ENCODE assay signal across 11 cellular contexts in the genomic region with DNA sequence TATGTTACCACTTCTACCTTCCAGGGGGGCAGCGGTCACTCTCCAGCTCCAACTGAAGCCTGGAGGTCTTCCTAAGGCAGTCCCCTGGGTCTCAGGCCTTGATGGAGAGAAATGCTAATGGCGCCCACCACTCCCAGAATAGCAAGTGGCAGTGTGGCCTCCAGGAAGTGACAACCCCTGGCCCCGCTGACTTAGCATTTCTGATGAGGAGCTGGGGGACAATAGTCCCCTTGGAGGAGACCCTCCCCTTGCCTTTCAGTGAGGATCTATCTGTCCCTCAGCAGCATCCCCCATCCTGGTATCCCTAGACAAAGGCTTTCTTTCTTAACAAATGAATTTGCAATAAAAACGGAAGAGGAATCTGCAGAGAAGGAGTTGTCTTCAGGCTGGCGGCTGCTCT.
DNase-seq lines count a peak whose midpoint lies in the region; ATAC-seq, FAIRE-seq and TF ChIP-seq lines count a peak whose summit lies in the region.
"Had no signal": no experiment of that assay in that cellular context is flagged by ENCODE, and none has a peak within 500 bp of the region (broad histone marks: within the 10 kb centered on the region; RNA-seq: fewer than 3 reads in every experiment).

No MANE protein-coding gene starts in this region.

- no peak for ATAC-seq in GM23338

- H3K18ac ChIP-seq in H1 (ENCODE audit: extremely low read depth, low read length) (peak overlapping the region; percentile 15; the same call in 1 of the 2 replicates), neuronal stem cell (ENCODE audit: low read length) (no peak overlapping the region)

- H3K36me3 Mint-ChIP-seq in GM23338 (ENCODE audit: low read depth), result no peaks in the 10 kb centered on the region

- POLR2A ChIA-PET in OCI-LY7 (lab: Charles Lee), result interaction anchor here (0.6 kb wide), 1 partner anchor 12 kb away, joined by 8 read pairs; no protein-coding TSS in a partner anchor
- POLR2A ChIA-PET in H1 (lab: Charles Lee; ENCODE audit: partially characterized antibody), result interaction anchor here (1.5 to 1.8 kb wide), 2 partner anchors 8 to 15 kb away, joined by 5 to 6 read pairs; no protein-coding TSS in a partner anchor

- H2AFZ ChIP-seq in GM23338 (0 out of 2 replicates have a peak overlapping the region, but pooled peaks have one; percentile 14), OCI-LY7 (ENCODE audit: low read length) (0 out of 2 replicates have a peak overlapping the region, but pooled peaks have one; percentile 3), H1 (ENCODE audit: low read length) (no peak overlapping the region), neuronal stem cell (ENCODE audit: low read length) (peak overlapping the region; percentile 89)

- no peak overlapping the region for H2BK12ac ChIP-seq in H1 (ENCODE audit: low read depth, low read length)
- H2BK12ac ChIP-seq in neuronal stem cell (ENCODE audit: low read length), result no peak overlapping the region

- no peaks in the 10 kb centered on the region; the same call in 1 of the 2 replicates for H3K23me2 ChIP-seq in H1 (ENCODE audit: low read depth, low read length)

- CTCF ChIA-PET in OCI-LY7 (lab: Charles Lee; ENCODE audit: unreplicated experiment), result no interaction called here
- CTCF ChIA-PET in H1 (lab: Charles Lee; ENCODE audit: partially characterized antibody), result interaction anchor here (0.8 to 7.8 kb wide), 4 partner anchors 12 to 146 kb away, joined by 3 to 55 read pairs (median 4); no protein-coding TSS in a partner anchor

- TF ChIP-seq CTCF in GM23338 (conservative IDR thresholded peaks at IDR 0.05; ENCODE audit: low read depth in 2 of 2), result no peak
- TF ChIP-seq CTCF in OCI-LY7 (conservative IDR thresholded peaks at IDR 0.05; ENCODE audit: low read length), result no peak
- no peak for TF ChIP-seq CTCF in H1 (IDR thresholded peaks at IDR 0.05; ENCODE audit: control extremely low read depth in 1 of 3, insufficient read depth in 1 of 3, low read depth in 1 of 3, low read length in 3 of 3)

- no peak overlapping the region for H2BK20ac ChIP-seq in H1 (ENCODE audit: low read length)

- H3K36me3 ChIP-seq in GM23338 (ENCODE audit: insufficient read depth) (no peaks in the 10 kb centered on the region), OCI-LY7 (ENCODE audit: insufficient read depth, low read length) (no peaks in the 10 kb centered on the region), H1 (ENCODE audit: control insufficient read depth in 2 of 4, insufficient read depth in 4 of 4, low read length in 3 of 4) (no peaks in the 10 kb centered on the region), neuronal stem cell (replicated peaks in 1 of 2; ENCODE audit: control insufficient read depth in 2 of 2, insufficient read depth in 2 of 2, low read length in 2 of 2) (no peaks in the 10 kb centered on the region)

- intact Hi-C loops in OCI-LY7 (cut with micrococcal nuclease; ENCODE audit: unreplicated experiment), result no loop called here

- H3K79me2 ChIP-seq in GM23338 (replicated peaks; ENCODE audit: insufficient read depth) (no peaks in the 10 kb centered on the region), OCI-LY7 (ENCODE audit: insufficient read depth, low read depth, low read length) (no peaks in the 10 kb centered on the region), H1 (ENCODE audit: control insufficient read depth in 1 of 2, insufficient read depth in 2 of 2, low read length in 2 of 2) (no peaks in the 10 kb centered on the region)

- no peak for TF ChIP-seq EP300 in H1 (IDR thresholded peaks at IDR 0.05; ENCODE audit: borderline replicate concordance in 1 of 2, low read depth in 2 of 2, low read length in 2 of 2)

- H3K9me3 ChIP-seq in OCI-LY7 (ENCODE audit: low read length), result peaks cover 5% of the 10 kb centered on the region; the same call in 1 of the 2 replicates
- no peaks in the 10 kb centered on the region for H3K9me3 ChIP-seq in H1 (ENCODE audit: insufficient read depth in 2 of 2, low read depth in 1 of 2, low read length in 1 of 2)
- H3K9me3 ChIP-seq in neuronal stem cell (replicated peaks in 1 of 2; ENCODE audit: control insufficient read depth in 2 of 2, insufficient read depth in 1 of 2, low read depth in 1 of 2, low read length in 2 of 2), result peaks cover 0 to 17% of the 10 kb centered on the region in 2 donors

- TF ChIP-seq RAD21 in H1 (IDR thresholded peaks at IDR 0.05 in 1 of 2, conservative IDR thresholded peaks at IDR 0.05 in 1 of 2; ENCODE audit: low read depth in 2 of 2, low read length in 2 of 2), result no peak

- H3K4ac ChIP-seq in H1 (replicated peaks; ENCODE audit: insufficient read length, low read depth, low read length) (no peak overlapping the region), neuronal stem cell (ENCODE audit: low read length) (no peak overlapping the region)

- no peaks in the 10 kb centered on the region for H3K9me3 Mint-ChIP-seq in GM23338

- FAIRE-seq in H1 (lab: Jason Lieb, UNC), result no peak

- no peak overlapping the region for H2BK120ac ChIP-seq in H1 (replicated peaks; ENCODE audit: low read depth, low read length)
- H2BK120ac ChIP-seq in neuronal stem cell (ENCODE audit: low read depth, low read length), result no peak overlapping the region

- no peak overlapping the region for H3K9ac ChIP-seq in H1 (replicated peaks in 1 of 4; ENCODE audit: extremely low read depth in 1 of 4, low read depth in 3 of 4, low read length in 3 of 4)
- no peak overlapping the region for H3K9ac ChIP-seq in neuronal stem cell (ENCODE audit: low read depth, low read length, poor library complexity)

- DNase-seq in GM23338 (ENCODE audit: low spot score) (no peak), OCI-LY7 (ENCODE audit: low spot score) (no peak), H1 (ENCODE audit: low read depth in 1 of 2, low spot score in 2 of 2) (no peak), neuronal stem cell (ENCODE audit: low spot score) (no peak), erythroblast (lab: John Stamatoyannopoulos, UW) (no peak), kidney glomerular epithelial cell (lab: John Stamatoyannopoulos, UW) (no peak), cerebellar nuclear complex (lab: John Stamatoyannopoulos, UW) (no peak)
- DNase-seq: CD4-positive, CD25-positive, alpha-beta regulatory T cell; DMS53; GF-D8; H7 had no signal

- no peak overlapping the region for H3K14ac ChIP-seq in H1 (ENCODE audit: insufficient read length)
- H3K14ac ChIP-seq in neuronal stem cell (ENCODE audit: low read length), result no peak overlapping the region

- H4K20me1 ChIP-seq in GM23338 (replicated peaks; ENCODE audit: insufficient read depth) (no peaks in the 10 kb centered on the region), OCI-LY7 (ENCODE audit: insufficient read depth, low read length) (no peaks in the 10 kb centered on the region), H1 (replicated peaks in 1 of 2; ENCODE audit: control insufficient read depth in 1 of 2, insufficient read depth in 2 of 2, low read length in 2 of 2) (no peaks in the 10 kb centered on the region)

- H3F3A ChIP-seq in GM23338 (replicated peaks; ENCODE audit: low read depth), result no peaks in the 10 kb centered on the region

- H3K4me3 ChIP-seq in GM23338, result no peak overlapping the region
- no peak overlapping the region for H3K4me3 ChIP-seq in OCI-LY7 (ENCODE audit: low read depth, low read length, poor library complexity, severe bottlenecking)
- no peak overlapping the region for H3K4me3 ChIP-seq in H1 (ENCODE audit: extremely low read depth in 1 of 4, insufficient read depth in 2 of 4, low read depth in 3 of 4, low read length in 4 of 4)
- no peak overlapping the region for H3K4me3 ChIP-seq in neuronal stem cell (ENCODE audit: low read length in 2 of 2)

- H3K4me1 Mint-ChIP-seq in GM23338, result peaks cover 15% of the 10 kb centered on the region
- H3K4me1 Mint-ChIP-seq: CD4-positive, CD25-positive, alpha-beta regulatory T cell had no signal

- H3K9me2 ChIP-seq in GM23338 (ENCODE audit: insufficient read depth), result no peaks in the 10 kb centered on the region
- H3K9me2 ChIP-seq in OCI-LY7 (ENCODE audit: insufficient read depth, low read length), result no peaks in the 10 kb centered on the region

- H4K8ac ChIP-seq in H1 (ENCODE audit: extremely low read depth, insufficient read depth, low read length), result no peak overlapping the region
- no peak overlapping the region for H4K8ac ChIP-seq in neuronal stem cell (ENCODE audit: low read depth, low read length)

- peaks cover 2% of the 10 kb centered on the region; the same call in 1 of the 2 replicates for H3K4me1 ChIP-seq in GM23338 (ENCODE audit: insufficient read depth)
- H3K4me1 ChIP-seq in OCI-LY7 (ENCODE audit: insufficient read depth, low read length, poor library complexity, severe bottlenecking), result peaks cover 5% of the 10 kb centered on the region
- peaks cover 0 to 13% (median 4%) of the 10 kb centered on the region in 4 experiments; a peak in 5 of 7 replicates for H3K4me1 ChIP-seq in H1 (replicated peaks in 1 of 4; ENCODE audit: control insufficient read depth in 3 of 4, insufficient read depth in 4 of 4, low read length in 3 of 4)
- H3K4me1 ChIP-seq in neuronal stem cell (ENCODE audit: control insufficient read depth in 2 of 2, insufficient read depth in 1 of 2, low read depth in 1 of 2, low read length in 2 of 2), result peaks cover 14 to 20% of the 10 kb centered on the region in 2 donors

- no peak overlapping the region for H2AK5ac ChIP-seq in H1 (ENCODE audit: low read depth, low read length)
- no peak overlapping the region for H2AK5ac ChIP-seq in neuronal stem cell (ENCODE audit: low read depth, low read length)

- no peak overlapping the region for H3K56ac ChIP-seq in H1 (replicated peaks; ENCODE audit: insufficient read length, low read depth, low read length)

- peaks cover 7% of the 10 kb centered on the region for H3K27me3 Mint-ChIP-seq in GM23338 (ENCODE audit: insufficient read depth, low read depth, poor library complexity)
- H3K27me3 Mint-ChIP-seq: CD4-positive, CD25-positive, alpha-beta regulatory T cell had no signal

- H3K27me3 ChIP-seq in GM23338 (ENCODE audit: insufficient read depth), result no peaks in the 10 kb centered on the region
- H3K27me3 ChIP-seq in H1 (replicated peaks in 1 of 4; ENCODE audit: control insufficient read depth in 3 of 4, extremely low read depth in 1 of 4, insufficient read depth in 3 of 4, low read length in 3 of 4), result no peaks in the 10 kb centered on the region
- H3K27me3 ChIP-seq in neuronal stem cell (ENCODE audit: control insufficient read depth in 3 of 3, insufficient read depth in 3 of 3, low read depth in 1 of 3, low read length in 3 of 3), result no peaks in the 10 kb centered on the region

- H4K91ac ChIP-seq in H1 (replicated peaks; ENCODE audit: insufficient read length, low read length) (peak overlapping the region; percentile 47), neuronal stem cell (ENCODE audit: low read depth, low read length, poor library complexity) (no peak overlapping the region)

- H3K27ac ChIP-seq in GM23338 (ENCODE audit: low read depth), result no peak overlapping the region
- no peak overlapping the region for H3K27ac ChIP-seq in OCI-LY7 (ENCODE audit: low read depth, low read length, poor library complexity, severe bottlenecking)
- no peak overlapping the region for H3K27ac ChIP-seq in H1 (ENCODE audit: low read depth, low read length)
- no peak overlapping the region for H3K27ac ChIP-seq in neuronal stem cell (replicated peaks; ENCODE audit: low read length)

- no peak overlapping the region for H3K27ac Mint-ChIP-seq in GM23338
- H3K27ac Mint-ChIP-seq: CD4-positive, CD25-positive, alpha-beta regulatory T cell had no signal

- H2BK15ac ChIP-seq in H1 (ENCODE audit: low read length) (no peak overlapping the region), neuronal stem cell (ENCODE audit: low read length) (no peak overlapping the region)

- H3K23ac ChIP-seq in H1 (ENCODE audit: insufficient read length), result no peak overlapping the region
- H3K23ac ChIP-seq in neuronal stem cell (ENCODE audit: low read depth, low read length, poor library complexity), result no peak overlapping the region

- no peaks in the 10 kb centered on the region for H3K79me1 ChIP-seq in H1 (ENCODE audit: low read depth, low read length)
- no peaks in the 10 kb centered on the region for H3K79me1 ChIP-seq in neuronal stem cell (ENCODE audit: low read depth, low read length)

- H3K4me2 ChIP-seq in GM23338 (no peak overlapping the region), OCI-LY7 (ENCODE audit: low read length) (no peak overlapping the region), H1 (ENCODE audit: insufficient read depth in 1 of 2, low read depth in 2 of 2, low read length in 2 of 2) (no peak overlapping the region), neuronal stem cell (ENCODE audit: insufficient read depth, low read length, poor library complexity, severe bottlenecking) (no peak overlapping the region)

- H3K4me3 Mint-ChIP-seq in GM23338, result no peak overlapping the region
- H3K4me3 Mint-ChIP-seq: CD4-positive, CD25-positive, alpha-beta regulatory T cell had no signal

- 77% methylated on average over 5 of the region's 5 CpGs; no CpG with 5 or more reads in 1 of the 2 experiments for WGBS in H1 (ENCODE audit: extremely low coverage in 1 of 2, insufficient coverage in 1 of 2, insufficient read length in 1 of 2, insufficient replicate concordance in 2 of 2, low coverage in 1 of 2, low lambda C conversion rate in 2 of 2, missing lambda C conversion rate in 1 of 2), 2 experiments
- WGBS in neuronal stem cell (ENCODE audit: extremely low coverage in 2 of 2, insufficient read length in 2 of 2, insufficient replicate concordance in 1 of 2), 2 donors, result no CpG with 5 or more reads among the region's 5 CpGs

- no peak for TF ChIP-seq POLR2A in H1 (IDR thresholded peaks at IDR 0.05; ENCODE audit: control extremely low read depth in 1 of 2, low read depth in 2 of 2, low read length in 2 of 2)
- TF ChIP-seq POLR2A in erythroblast (IDR thresholded peaks at IDR 0.05; ENCODE audit: low read length), result no peak

- H2BK5ac ChIP-seq in H1 (ENCODE audit: low read depth, low read length) (no peak overlapping the region), neuronal stem cell (ENCODE audit: low read length) (peak overlapping the region; percentile 26)

- BruUV-seq in OCI-LY7 (replicated peaks; lab: Mats Ljungman, UMichigan), result no TSS peak

- H4K5ac ChIP-seq in H1 (ENCODE audit: insufficient read length, low read depth, low read length), result no peak overlapping the region
